In genomic region chr5:116575635-116576042, GRCh38 we compare ENCODE assay signal across 8 cellular contexts. TPM values are rescaled to one million over a fixed set of nuclear protein-coding genes. Genes with fewer than 3 reads are reported as not detected.
DNase-seq lines count a peak whose midpoint lies in the region; ATAC-seq lines count a peak whose summit lies in the region.

No MANE protein-coding gene starts in this region.

- no peak for ATAC-seq in activated naive CD8-positive, alpha-beta T cell treated with anti-CD3 and anti-CD28 coated beads, Interleukin-2, amount 50 U/mL, for 24 hours
- ATAC-seq in HG03521 (IDR thresholded peaks at IDR 0.05; ENCODE audit: unreplicated experiment) = no peak

- H3K27me3 ChIP-seq in iPS-20b (ENCODE audit: insufficient read depth, low read length) = no peaks in the 10 kb centered on the region

- peak overlapping the region; percentile 13 for H3K27ac ChIP-seq in iPS-20b (ENCODE audit: low read length)

- CTCF ChIA-PET in activated naive CD4-positive, alpha-beta T cell treated with anti-CD3 and anti-CD28 coated beads for 36 hours (lab: Charles Lee) = interaction anchor here (0.6 to 0.7 kb wide), 2 partner anchors 57 to 86 kb away, joined by 3 read pairs; no protein-coding TSS in a partner anchor

- intact Hi-C loops in activated naive CD4-positive, alpha-beta T cell treated with anti-CD3 and anti-CD28 coated beads for 36 hours (cut with micrococcal nuclease) = loop anchor here (1.0 to 10.0 kb wide), 4 partner anchors 181 to 879 kb away; partner anchors contain the start of gene COMMD10

- no peaks in the 10 kb centered on the region for H3K9me3 Mint-ChIP-seq in activated naive CD4-positive, alpha-beta T cell treated with anti-CD3 and anti-CD28 coated beads for 36 hours
- no peaks in the 10 kb centered on the region for H3K9me3 Mint-ChIP-seq in activated naive CD8-positive, alpha-beta T cell treated with anti-CD3 and anti-CD28 coated beads, Interleukin-2, amount 50 U/mL, for 24 hours
- H3K9me3 Mint-ChIP-seq in stimulated activated naive CD8-positive, alpha-beta T cell treated with anti-CD3 and anti-CD28 coated beads, Interleukin-15, Interleukin-2, amounts not matched to agents 100 ng/mL and 50 ng/mL, for 24 hours = no peaks in the 10 kb centered on the region

- peak overlapping the region; percentile 82 for H3K4me3 ChIP-seq in iPS-20b (ENCODE audit: low read length)

- H3K36me3 ChIP-seq in iPS-20b (ENCODE audit: insufficient read depth, low read depth, low read length) = peaks cover 14% of the 10 kb centered on the region; the same call in 1 of the 2 replicates

- peaks cover 74% of the 10 kb centered on the region for H3K27me3 Mint-ChIP-seq in activated naive CD4-positive, alpha-beta T cell treated with anti-CD3 and anti-CD28 coated beads for 36 hours (ENCODE audit: low read depth)
- H3K27me3 Mint-ChIP-seq in activated naive CD8-positive, alpha-beta T cell treated with anti-CD3 and anti-CD28 coated beads, Interleukin-2, amount 50 U/mL, for 24 hours = peaks cover 75% of the 10 kb centered on the region
- H3K27me3 Mint-ChIP-seq in stimulated activated naive CD8-positive, alpha-beta T cell treated with anti-CD3 and anti-CD28 coated beads, Interleukin-15, Interleukin-2, amounts not matched to agents 100 ng/mL and 50 ng/mL, for 24 hours = peaks cover 77% of the 10 kb centered on the region

- H3K4me1 Mint-ChIP-seq in activated naive CD4-positive, alpha-beta T cell treated with anti-CD3 and anti-CD28 coated beads for 36 hours (ENCODE audit: low read depth) = peaks cover 24% of the 10 kb centered on the region
- peaks cover 29% of the 10 kb centered on the region for H3K4me1 Mint-ChIP-seq in activated naive CD8-positive, alpha-beta T cell treated with anti-CD3 and anti-CD28 coated beads, Interleukin-2, amount 50 U/mL, for 24 hours
- peaks cover 34% of the 10 kb centered on the region for H3K4me1 Mint-ChIP-seq in stimulated activated naive CD8-positive, alpha-beta T cell treated with anti-CD3 and anti-CD28 coated beads, Interleukin-15, Interleukin-2, amounts not matched to agents 100 ng/mL and 50 ng/mL, for 24 hours (ENCODE audit: low read depth)

- no peaks in the 10 kb centered on the region for H3K9me3 ChIP-seq in iPS-20b (ENCODE audit: insufficient read depth, low read depth, low read length)

- H3K4me3 Mint-ChIP-seq in activated naive CD4-positive, alpha-beta T cell treated with anti-CD3 and anti-CD28 coated beads for 36 hours = peak overlapping the region; percentile 41
- H3K4me3 Mint-ChIP-seq in activated naive CD8-positive, alpha-beta T cell treated with anti-CD3 and anti-CD28 coated beads, Interleukin-2, amount 50 U/mL, for 24 hours = peak overlapping the region; percentile 67
- H3K4me3 Mint-ChIP-seq in stimulated activated naive CD8-positive, alpha-beta T cell treated with anti-CD3 and anti-CD28 coated beads, Interleukin-15, Interleukin-2, amounts not matched to agents 100 ng/mL and 50 ng/mL, for 24 hours = peak overlapping the region; percentile 68

- H3K4me1 ChIP-seq in iPS-20b (ENCODE audit: insufficient read depth, low read length) = peaks cover 20% of the 10 kb centered on the region

- peak overlapping the region; percentile 80 for H3K9ac ChIP-seq in iPS-20b (ENCODE audit: low read depth, low read length)

- no peaks in the 10 kb centered on the region for H3K36me3 Mint-ChIP-seq in activated naive CD4-positive, alpha-beta T cell treated with anti-CD3 and anti-CD28 coated beads for 36 hours (ENCODE audit: low read depth)
- H3K36me3 Mint-ChIP-seq in activated naive CD8-positive, alpha-beta T cell treated with anti-CD3 and anti-CD28 coated beads, Interleukin-2, amount 50 U/mL, for 24 hours (ENCODE audit: low read depth) = no peaks in the 10 kb centered on the region
- no peaks in the 10 kb centered on the region for H3K36me3 Mint-ChIP-seq in stimulated activated naive CD8-positive, alpha-beta T cell treated with anti-CD3 and anti-CD28 coated beads, Interleukin-15, Interleukin-2, amounts not matched to agents 100 ng/mL and 50 ng/mL, for 24 hours (ENCODE audit: low read depth)

- no peak overlapping the region for H3K27ac Mint-ChIP-seq in activated naive CD4-positive, alpha-beta T cell treated with anti-CD3 and anti-CD28 coated beads for 36 hours
- H3K27ac Mint-ChIP-seq in activated naive CD8-positive, alpha-beta T cell treated with anti-CD3 and anti-CD28 coated beads, Interleukin-2, amount 50 U/mL, for 24 hours = no peak overlapping the region
- H3K27ac Mint-ChIP-seq in stimulated activated naive CD8-positive, alpha-beta T cell treated with anti-CD3 and anti-CD28 coated beads, Interleukin-15, Interleukin-2, amounts not matched to agents 100 ng/mL and 50 ng/mL, for 24 hours = no peak overlapping the region

- no peak for DNase-seq in activated naive CD4-positive, alpha-beta T cell treated with anti-CD3 and anti-CD28 coated beads for 36 hours
- DNase-seq in activated naive CD4-positive, alpha-beta T cell treated with anti-CD3 and anti-CD28 coated beads, Interleukin-2, amount 50 U/mL, for 16 hours = no peak
- DNase-seq in activated naive CD8-positive, alpha-beta T cell treated with anti-CD3 and anti-CD28 coated beads, Interleukin-2, amount 50 U/mL, for 24 hours = peak; percentile 1
- no peak for DNase-seq in KG1 (lab: John Stamatoyannopoulos, UW)
- no peak for DNase-seq in superior temporal gyrus (ENCODE audit: extremely low spot score)

RNA-seq across cellular contexts. Expression of gene SEMA6A, which starts 1.0 kb away (rescaled TPM):
- total RNA-seq in activated naive CD4-positive, alpha-beta T cell treated with anti-CD3 and anti-CD28 coated beads for 36 hours = under 1 TPM; 0.10 to 0.14 TPM
